In genomic region chr1:10690484-10690883, GRCh38 we compare ENCODE assay signal across 1 cellular context.
TF ChIP-seq lines count a peak whose summit lies in the region.

No MANE protein-coding gene starts in this region.

TF ChIP-seq in K562, 482 proteins besides CTCF, POLR2A, EP300 and RAD21 (continued from another document and continues in another):
- TF ChIP-seq, protein P1, sequence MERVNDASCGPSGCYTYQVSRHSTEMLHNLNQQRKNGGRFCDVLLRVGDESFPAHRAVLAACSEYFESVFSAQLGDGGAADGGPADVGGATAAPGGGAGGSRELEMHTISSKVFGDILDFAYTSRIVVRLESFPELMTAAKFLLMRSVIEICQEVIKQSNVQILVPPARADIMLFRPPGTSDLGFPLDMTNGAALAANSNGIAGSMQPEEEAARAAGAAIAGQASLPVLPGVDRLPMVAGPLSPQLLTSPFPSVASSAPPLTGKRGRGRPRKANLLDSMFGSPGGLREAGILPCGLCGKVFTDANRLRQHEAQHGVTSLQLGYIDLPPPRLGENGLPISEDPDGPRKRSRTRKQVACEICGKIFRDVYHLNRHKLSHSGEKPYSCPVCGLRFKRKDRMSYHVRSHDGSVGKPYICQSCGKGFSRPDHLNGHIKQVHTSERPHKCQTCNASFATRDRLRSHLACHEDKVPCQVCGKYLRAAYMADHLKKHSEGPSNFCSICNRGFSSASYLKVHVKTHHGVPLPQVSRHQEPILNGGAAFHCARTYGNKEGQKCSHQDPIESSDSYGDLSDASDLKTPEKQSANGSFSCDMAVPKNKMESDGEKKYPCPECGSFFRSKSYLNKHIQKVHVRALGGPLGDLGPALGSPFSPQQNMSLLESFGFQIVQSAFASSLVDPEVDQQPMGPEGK (CRISPR knock-in tag; IDR thresholded peaks at IDR 0.05; ENCODE audit: borderline replicate concordance) = no peak
- TF ChIP-seq, protein P2, sequence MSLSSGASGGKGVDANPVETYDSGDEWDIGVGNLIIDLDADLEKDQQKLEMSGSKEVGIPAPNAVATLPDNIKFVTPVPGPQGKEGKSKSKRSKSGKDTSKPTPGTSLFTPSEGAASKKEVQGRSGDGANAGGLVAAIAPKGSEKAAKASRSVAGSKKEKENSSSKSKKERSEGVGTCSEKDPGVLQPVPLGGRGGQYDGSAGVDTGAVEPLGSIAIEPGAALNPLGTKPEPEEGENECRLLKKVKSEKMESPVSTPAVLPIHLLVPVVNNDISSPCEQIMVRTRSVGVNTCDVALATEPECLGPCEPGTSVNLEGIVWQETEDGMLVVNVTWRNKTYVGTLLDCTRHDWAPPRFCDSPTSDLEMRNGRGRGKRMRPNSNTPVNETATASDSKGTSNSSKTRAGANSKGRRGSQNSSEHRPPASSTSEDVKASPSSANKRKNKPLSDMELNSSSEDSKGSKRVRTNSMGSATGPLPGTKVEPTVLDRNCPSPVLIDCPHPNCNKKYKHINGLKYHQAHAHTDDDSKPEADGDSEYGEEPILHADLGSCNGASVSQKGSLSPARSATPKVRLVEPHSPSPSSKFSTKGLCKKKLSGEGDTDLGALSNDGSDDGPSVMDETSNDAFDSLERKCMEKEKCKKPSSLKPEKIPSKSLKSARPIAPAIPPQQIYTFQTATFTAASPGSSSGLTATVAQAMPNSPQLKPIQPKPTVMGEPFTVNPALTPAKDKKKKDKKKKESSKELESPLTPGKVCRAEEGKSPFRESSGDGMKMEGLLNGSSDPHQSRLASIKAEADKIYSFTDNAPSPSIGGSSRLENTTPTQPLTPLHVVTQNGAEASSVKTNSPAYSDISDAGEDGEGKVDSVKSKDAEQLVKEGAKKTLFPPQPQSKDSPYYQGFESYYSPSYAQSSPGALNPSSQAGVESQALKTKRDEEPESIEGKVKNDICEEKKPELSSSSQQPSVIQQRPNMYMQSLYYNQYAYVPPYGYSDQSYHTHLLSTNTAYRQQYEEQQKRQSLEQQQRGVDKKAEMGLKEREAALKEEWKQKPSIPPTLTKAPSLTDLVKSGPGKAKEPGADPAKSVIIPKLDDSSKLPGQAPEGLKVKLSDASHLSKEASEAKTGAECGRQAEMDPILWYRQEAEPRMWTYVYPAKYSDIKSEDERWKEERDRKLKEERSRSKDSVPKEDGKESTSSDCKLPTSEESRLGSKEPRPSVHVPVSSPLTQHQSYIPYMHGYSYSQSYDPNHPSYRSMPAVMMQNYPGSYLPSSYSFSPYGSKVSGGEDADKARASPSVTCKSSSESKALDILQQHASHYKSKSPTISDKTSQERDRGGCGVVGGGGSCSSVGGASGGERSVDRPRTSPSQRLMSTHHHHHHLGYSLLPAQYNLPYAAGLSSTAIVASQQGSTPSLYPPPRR (CRISPR knock-in tag; IDR thresholded peaks at IDR 0.05; ENCODE audit: borderline replicate concordance) = no peak
- no peak for TF ChIP-seq NFE2L1 (tag; IDR thresholded peaks at IDR 0.05; ENCODE audit: borderline replicate concordance, low read depth)
- no peak for TF ChIP-seq ZNF639 (CRISPR knock-in tag; conservative IDR thresholded peaks at IDR 0.05 in 1 of 2, IDR thresholded peaks at IDR 0.05 in 1 of 2)
- TF ChIP-seq HOXB6 (CRISPR knock-in tag; IDR thresholded peaks at IDR 0.05; ENCODE audit: borderline replicate concordance) = no peak
- peak; percentile 61; the same call in 1 of the 2 replicates for TF ChIP-seq ZNF431 (CRISPR knock-in tag; IDR thresholded peaks at IDR 0.05)
- no peak for TF ChIP-seq ZFX (CRISPR knock-in tag; IDR thresholded peaks at IDR 0.05)
- no peak for TF ChIP-seq HMG20A (CRISPR knock-in tag; conservative IDR thresholded peaks at IDR 0.05)
- no peak for TF ChIP-seq ZNF354B (CRISPR knock-in tag; IDR thresholded peaks at IDR 0.05)
- TF ChIP-seq HMG20B (CRISPR knock-in tag; IDR thresholded peaks at IDR 0.05) = no peak
- no peak for TF ChIP-seq GTF2B (IDR thresholded peaks at IDR 0.05; ENCODE audit: extremely low read depth, insufficient read length)
- no peak for TF ChIP-seq ZBED1 (IDR thresholded peaks at IDR 0.05)
- no peak for TF ChIP-seq PML (IDR thresholded peaks at IDR 0.05; ENCODE audit: low read length)
- TF ChIP-seq HDAC6 (IDR thresholded peaks at IDR 0.05; ENCODE audit: low read depth, low read length) = no peak
- no peak for TF ChIP-seq FOXK1 (CRISPR knock-in tag; IDR thresholded peaks at IDR 0.05; ENCODE audit: borderline replicate concordance)
- no peak for TF ChIP-seq ZNF23 (CRISPR knock-in tag; IDR thresholded peaks at IDR 0.05)
- no peak for TF ChIP-seq ZNF551 (CRISPR knock-in tag; IDR thresholded peaks at IDR 0.05)
- TF ChIP-seq TCF7 (IDR thresholded peaks at IDR 0.05; ENCODE audit: borderline replicate concordance) = no peak
- no peak for TF ChIP-seq SAP30 (IDR thresholded peaks at IDR 0.05; ENCODE audit: borderline replicate concordance, insufficient read depth, low read depth, low read length, poor library complexity, severe bottlenecking)
- no peak for TF ChIP-seq CCAR2 (IDR thresholded peaks at IDR 0.05; ENCODE audit: low read depth, low read length)
- no peak for TF ChIP-seq ZNF77 (CRISPR knock-in tag; IDR thresholded peaks at IDR 0.05)
- no peak for TF ChIP-seq ZBTB9 (CRISPR knock-in tag; IDR thresholded peaks at IDR 0.05)
- no peak for TF ChIP-seq MECOM (CRISPR knock-in tag; IDR thresholded peaks at IDR 0.05)
- no peak for TF ChIP-seq USF2 (CRISPR knock-in tag; IDR thresholded peaks at IDR 0.05)
- no peak for TF ChIP-seq RFX1 (IDR thresholded peaks at IDR 0.05)
- no peak for TF ChIP-seq BHLHE40 (IDR thresholded peaks at IDR 0.05; ENCODE audit: low read length)
- no peak for TF ChIP-seq POLR3G (IDR thresholded peaks at IDR 0.05; ENCODE audit: extremely low read depth, insufficient read length, insufficient replicate concordance)
- TF ChIP-seq TAL1 (IDR thresholded peaks at IDR 0.05) = no peak
- TF ChIP-seq TARDBP (IDR thresholded peaks at IDR 0.05) = no peak
- no peak for TF ChIP-seq ZNF217 (CRISPR knock-in tag; IDR thresholded peaks at IDR 0.05)
- no peak for TF ChIP-seq BMI1 (IDR thresholded peaks at IDR 0.05; ENCODE audit: low read length)
- TF ChIP-seq SRSF3 (IDR thresholded peaks at IDR 0.05; ENCODE audit: insufficient read depth, low read length) = no peak
- TF ChIP-seq NFIX (CRISPR knock-in tag; IDR thresholded peaks at IDR 0.05; ENCODE audit: low read depth) = no peak
- no peak for TF ChIP-seq CEBPZ (IDR thresholded peaks at IDR 0.05; ENCODE audit: borderline replicate concordance, low read depth, low read length)
- no peak for TF ChIP-seq ZNF253 (CRISPR knock-in tag; conservative IDR thresholded peaks at IDR 0.05)
- no peak for TF ChIP-seq KAT2B (IDR thresholded peaks at IDR 0.05; ENCODE audit: low read depth, low read length)
- no peak for TF ChIP-seq ZNF311 (CRISPR knock-in tag; IDR thresholded peaks at IDR 0.05)
- TF ChIP-seq ELF2 (CRISPR knock-in tag; IDR thresholded peaks at IDR 0.05) = no peak
- no peak for TF ChIP-seq MBD2 (IDR thresholded peaks at IDR 0.05; ENCODE audit: borderline replicate concordance, low read depth)
- TF ChIP-seq ZNF274 (IDR thresholded peaks at IDR 0.05; ENCODE audit: borderline replicate concordance, low read depth, low read length) = no peak
- 0 out of 2 replicates have a peak, but pooled peaks have one; percentile 3 for TF ChIP-seq SMC3 (conservative IDR thresholded peaks at IDR 0.05; ENCODE audit: insufficient read depth, low read depth, low read length)
- no peak for TF ChIP-seq GABPA (tag; conservative IDR thresholded peaks at IDR 0.05; ENCODE audit: low read depth)
- no peak for TF ChIP-seq MAFF (IDR thresholded peaks at IDR 0.05; ENCODE audit: low read length)
- no peak for TF ChIP-seq ZNF398 (CRISPR knock-in tag; IDR thresholded peaks at IDR 0.05)
- no peak for TF ChIP-seq ATF1 (CRISPR knock-in tag; IDR thresholded peaks at IDR 0.05)
- TF ChIP-seq ATF1 (tag; IDR thresholded peaks at IDR 0.05) = no peak
- no peak for TF ChIP-seq FOXO4 (CRISPR knock-in tag; IDR thresholded peaks at IDR 0.05)
- TF ChIP-seq ZKSCAN1 (IDR thresholded peaks at IDR 0.05; ENCODE audit: low read depth, low read length) = 0 out of 2 replicates have a peak, but pooled peaks have one; percentile 14
- no peak for TF ChIP-seq CREBBP (IDR thresholded peaks at IDR 0.05; ENCODE audit: low read depth, low read length)
